ENCODE assay signal across 8 cellular contexts in genomic region chr15:73564255-73564654, GRCh38.
DNase-seq lines count a peak whose midpoint lies in the region; ATAC-seq and TF ChIP-seq lines count a peak whose summit lies in the region.

No MANE protein-coding gene starts in this region.

- POLR2A ChIA-PET in Caco-2 (lab: Charles Lee), result no interaction called here

- H3K27ac ChIP-seq in mammary epithelial cell (ENCODE audit: insufficient read depth, low read depth, low read length), result no peak overlapping the region

- BruUV-seq in mammary epithelial cell (replicated peaks; lab: Mats Ljungman, UMichigan) (no TSS peak), Caco-2 (replicated peaks; lab: Mats Ljungman, UMichigan) (no TSS peak)

- no peak overlapping the region for H2AFZ ChIP-seq in mammary epithelial cell (ENCODE audit: low read depth, low read length)

- H3K27ac Mint-ChIP-seq in nephron (peak overlapping the region in 2 of 3 experiments; percentile 19 to 28), Caco-2 (ENCODE audit: unreplicated experiment) (no peak overlapping the region)

- in situ Hi-C loops in mammary epithelial cell (cut with MboI; ENCODE audit: low sequenced_read_pairs in 2 of 2), result no loop called here

- H3K9me3 Mint-ChIP-seq in nephron, result no peaks in the 10 kb centered on the region
- H3K9me3 Mint-ChIP-seq in Caco-2 (ENCODE audit: unreplicated experiment), result no peaks in the 10 kb centered on the region

- peaks cover 23% of the 10 kb centered on the region for H3K4me1 Mint-ChIP-seq in nephron
- H3K4me1 Mint-ChIP-seq in Caco-2 (ENCODE audit: low read depth, unreplicated experiment), result no peaks in the 10 kb centered on the region

- H3K36me3 Mint-ChIP-seq in nephron (ENCODE audit: low read depth), result peaks cover 39% of the 10 kb centered on the region
- H3K36me3 Mint-ChIP-seq in Caco-2 (ENCODE audit: insufficient read depth, unreplicated experiment), result peaks cover 24% of the 10 kb centered on the region

- intact Hi-C loops in mammary epithelial cell (cut with micrococcal nuclease) (loop anchor here (10.0 kb wide), 1 partner anchor 221 kb away; no protein-coding TSS in a partner anchor), Caco-2 (cut with micrococcal nuclease; ENCODE audit: unreplicated experiment) (no loop called here)

- H3K4me1 ChIP-seq in mammary epithelial cell (ENCODE audit: insufficient read depth, low read length) (peaks cover 8% of the 10 kb centered on the region), Caco-2 (no peaks in the 10 kb centered on the region)

- H4K20me1 ChIP-seq in mammary epithelial cell (ENCODE audit: insufficient read depth, low read length), result peaks cover 2% of the 10 kb centered on the region

- H3K4me3 ChIP-seq in mammary epithelial cell (replicated peaks in 1 of 3; ENCODE audit: insufficient read depth in 1 of 3, low read depth in 2 of 3, low read length in 3 of 3) (no peak overlapping the region), Caco-2 (ENCODE audit: low read depth, low read length) (no peak overlapping the region)

- no peaks in the 10 kb centered on the region for H3K27me3 Mint-ChIP-seq in nephron (ENCODE audit: low read depth)
- H3K27me3 Mint-ChIP-seq in Caco-2 (ENCODE audit: insufficient read depth, unreplicated experiment), result no peaks in the 10 kb centered on the region

- H3K4me3 Mint-ChIP-seq in nephron, result no peak overlapping the region
- no peak overlapping the region for H3K4me3 Mint-ChIP-seq in Caco-2 (ENCODE audit: unreplicated experiment)

- peaks cover 7% of the 10 kb centered on the region for H3K79me2 ChIP-seq in mammary epithelial cell (ENCODE audit: insufficient read depth, low read length)

- 7% methylated on average over 6 of the region's 6 CpGs for WGBS in mammary epithelial cell (ENCODE audit: low coverage, missing lambda C conversion rate)

- peaks cover 41% of the 10 kb centered on the region for H3K36me3 ChIP-seq in mammary epithelial cell (ENCODE audit: insufficient read depth, low read length)
- peaks cover 7% of the 10 kb centered on the region for H3K36me3 ChIP-seq in Caco-2 (ENCODE audit: control insufficient read depth, insufficient read depth, low read length)

- DNase-seq in ELR (ENCODE audit: low read depth) (peak; percentile 72), NCI-H69 (lab: John Stamatoyannopoulos, UW) (peak; percentile 6), mammary epithelial cell (peak; percentile 55), DMS79 (lab: John Stamatoyannopoulos, UW) (no peak), T-helper 2 cell (no peak), Caco-2 (no peak)

- CTCF ChIA-PET in mammary epithelial cell (lab: Charles Lee; ENCODE audit: low non-redundant PET) (no interaction called here), Caco-2 (lab: Charles Lee) (no interaction called here)

- ATAC-seq in GM19351 (IDR thresholded peaks at IDR 0.05; ENCODE audit: unreplicated experiment), result no peak

- TF ChIP-seq CTCF in mammary epithelial cell (conservative IDR thresholded peaks at IDR 0.05 in 1 of 2, IDR thresholded peaks at IDR 0.05 in 1 of 2; ENCODE audit: extremely low read depth in 1 of 2, insufficient read depth in 1 of 2, low read depth in 1 of 2, low read length in 2 of 2), result peak in 1 of 2 donors; percentile 5
- TF ChIP-seq CTCF in nephron (IDR thresholded peaks at IDR 0.05; ENCODE audit: unreplicated experiment in 3 of 3), result peak in 1 of 3 experiments; percentile 30
- peak in 1 of 2 experiments; percentile 17 for TF ChIP-seq CTCF in Caco-2 (IDR thresholded peaks at IDR 0.05; ENCODE audit: insufficient read depth in 1 of 2, low read depth in 1 of 2, low read length in 1 of 2, severe bottlenecking in 1 of 2, unreplicated experiment in 1 of 2)

- dilution Hi-C loops in mammary epithelial cell (cut with HindIII; ENCODE audit: low sequenced_read_pairs), result loop anchor here (25.0 kb wide), 1 partner anchor 102 kb away; no protein-coding TSS in a partner anchor

- no peak overlapping the region for H3K4me2 ChIP-seq in mammary epithelial cell (ENCODE audit: insufficient read depth, low read depth, low read length)

- H3K27me3 ChIP-seq in mammary epithelial cell (ENCODE audit: insufficient read depth, low read length), result no peaks in the 10 kb centered on the region
- no peaks in the 10 kb centered on the region for H3K27me3 ChIP-seq in Caco-2 (replicated peaks; ENCODE audit: control insufficient read depth, insufficient read depth, low read length)

- H3K9me3 ChIP-seq in mammary epithelial cell (replicated peaks; ENCODE audit: insufficient read depth, low read length) (no peaks in the 10 kb centered on the region), Caco-2 (no peaks in the 10 kb centered on the region)

- H3K9ac ChIP-seq in mammary epithelial cell (ENCODE audit: insufficient read depth, low read length), result no peak overlapping the region

Comparison
In these comparisons a context has a peak if more than half of its experiments do, and no peak if none do; other contexts are left out.
1. DNase-seq: peak in ELR (single experiment), NCI-H69 (single experiment) and mammary epithelial cell (single experiment); none in DMS79 (single experiment), T-helper 2 cell (0 of 5) and Caco-2 (0 of 2).